In genomic region chr1:89126234-89126580, GRCh38 we compare ENCODE assay signal across 1 cellular context.
TF ChIP-seq lines count a peak whose summit lies in the region.

No MANE protein-coding gene starts in this region.

TF ChIP-seq in GM23338, 12 proteins besides CTCF, POLR2A, EP300 and RAD21 (continued from another document):
- TF ChIP-seq ZNF462 (CRISPR knock-in tag; IDR thresholded peaks at IDR 0.05): no peak
